In the genomic region with DNA sequence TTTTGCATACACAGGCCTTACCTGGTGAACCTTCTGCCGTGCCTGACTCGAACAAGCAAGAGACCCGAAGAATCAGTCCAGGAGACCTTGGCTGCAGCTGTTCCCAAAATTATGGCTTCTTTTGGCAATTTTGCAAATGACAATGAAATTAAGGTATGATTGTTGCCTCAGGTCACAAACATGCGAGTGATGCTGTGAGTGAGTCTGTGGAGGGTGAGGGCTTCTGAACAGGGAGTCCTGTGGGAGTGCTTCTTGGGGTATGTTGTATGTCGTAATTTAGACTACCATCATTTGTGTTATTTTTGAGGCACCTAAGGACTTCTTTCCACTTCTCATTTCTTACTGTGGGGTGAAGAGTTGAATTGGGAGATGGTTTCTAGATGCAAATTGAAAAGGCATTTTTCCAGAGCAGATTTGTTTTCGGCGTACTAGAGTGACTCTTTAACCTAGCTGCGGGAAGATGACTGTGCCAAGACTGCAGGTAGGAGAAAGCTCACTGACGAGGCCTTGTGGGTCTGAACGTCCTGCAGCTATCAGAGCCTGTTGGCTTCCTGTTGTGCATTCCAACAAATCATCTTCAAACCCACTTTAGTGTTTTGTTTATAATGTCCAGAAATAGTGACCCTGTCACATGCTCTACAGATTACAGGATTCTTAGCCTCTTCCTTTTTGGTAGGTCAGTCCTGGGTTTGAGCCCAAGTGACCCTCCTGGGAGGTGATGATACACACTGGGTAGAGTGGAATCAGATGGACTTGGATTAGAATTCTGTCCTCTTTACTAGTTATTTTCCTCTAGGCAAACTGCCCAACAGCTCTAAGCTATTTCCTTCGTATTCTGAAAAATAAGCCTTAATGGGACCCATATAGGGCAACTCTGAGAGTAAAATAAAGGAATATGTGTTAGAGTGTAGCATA, we compare ENCODE assay signal across 12 cellular contexts. TPM values are rescaled to one million over a fixed set of nuclear protein-coding genes. Genes with fewer than 3 reads are reported as not detected.
DNase-seq lines count a peak whose midpoint lies in the region; ATAC-seq and TF ChIP-seq lines count a peak whose summit lies in the region.
"Had no signal": no experiment of that assay in that cellular context is flagged by ENCODE, and none has a peak within 500 bp of the region (broad histone marks: within the 10 kb centered on the region; RNA-seq: fewer than 3 reads in every experiment).

No MANE protein-coding gene starts in this region.

- H3K4me3 Mint-ChIP-seq in osteocyte (ENCODE audit: unreplicated experiment), result no peak overlapping the region
- H3K4me3 Mint-ChIP-seq: activated CD8-positive, alpha-beta T cell treated with anti-CD3 and anti-CD28 coated beads, Interleukin-2, amount 10 ng/mL, durations not matched to agents 7 days and 5 days; activated naive CD8-positive, alpha-beta T cell treated with anti-CD3 and anti-CD28 coated beads, Interleukin-2, amount 10 ng/mL, durations not matched to agents 7 days and 5 days; stimulated activated naive CD8-positive, alpha-beta T cell treated with anti-CD3 and anti-CD28 coated beads, Interleukin-15, Interleukin-2, amounts not matched to agents 100 ng/mL and 50 ng/mL, for 24 hours had no signal

- peaks cover 0 to 15% (median 0%) of the 10 kb centered on the region in 4 donors for H3K4me1 ChIP-seq in Peyer's patch

- TF ChIP-seq CTCF in Peyer's patch (IDR thresholded peaks at IDR 0.05) (no peak), fibroblast of pulmonary artery (IDR thresholded peaks at IDR 0.05; ENCODE audit: low read length, missing control alignments) (no peak), osteocyte (IDR thresholded peaks at IDR 0.05) (no peak)

- peaks cover 0 to 70% (median 0%) of the 10 kb centered on the region in 3 donors for H3K36me3 ChIP-seq in Peyer's patch

- H3K9me3 Mint-ChIP-seq in osteocyte (ENCODE audit: unreplicated experiment), result no peaks in the 10 kb centered on the region
- H3K9me3 Mint-ChIP-seq: activated naive CD8-positive, alpha-beta T cell treated with anti-CD3 and anti-CD28 coated beads, Interleukin-2, amount 10 ng/mL, durations not matched to agents 7 days and 5 days; stimulated activated naive CD8-positive, alpha-beta T cell treated with anti-CD3 and anti-CD28 coated beads, Interleukin-15, Interleukin-2, amounts not matched to agents 100 ng/mL and 50 ng/mL, for 24 hours had no signal

- DNase-seq in A172 (ENCODE audit: low spot score) (peak; percentile 21), Peyer's patch (peak in 1 of 3 donors; percentile 55), fibroblast of pulmonary artery (ENCODE audit: low read depth) (peak; percentile 18), osteocyte (ENCODE audit: extremely low spot score, unreplicated experiment) (no peak), NCI-H2081 (lab: John Stamatoyannopoulos, UW) (no peak), kidney glomerular epithelial cell (lab: John Stamatoyannopoulos, UW) (no peak)

- peaks cover 27% of the 10 kb centered on the region for H3K36me3 Mint-ChIP-seq in osteocyte (ENCODE audit: unreplicated experiment)

- ATAC-seq in GM18858 (IDR thresholded peaks at IDR 0.05; ENCODE audit: unreplicated experiment) (no peak), GM21360 (IDR thresholded peaks at IDR 0.05; ENCODE audit: unreplicated experiment) (no peak)

- H3K9me3 ChIP-seq in Peyer's patch, result no peaks in the 10 kb centered on the region

- H3K27me3 ChIP-seq in Peyer's patch, result no peaks in the 10 kb centered on the region

- TF ChIP-seq POLR2A in Peyer's patch (IDR thresholded peaks at IDR 0.05), result no peak

- H3K27ac ChIP-seq in Peyer's patch, result peak overlapping the region in 3 of 4 donors; percentile 20 to 60 (median 56)

- H3K4me1 Mint-ChIP-seq in osteocyte (ENCODE audit: unreplicated experiment), result peaks cover 30% of the 10 kb centered on the region

- peak overlapping the region; percentile 16 for H3K27ac Mint-ChIP-seq in osteocyte (ENCODE audit: unreplicated experiment)

- no peak overlapping the region for H3K4me3 ChIP-seq in Peyer's patch
- no peak overlapping the region for H3K4me3 ChIP-seq in fibroblast of pulmonary artery (replicated peaks; ENCODE audit: low read depth, low read length)

- no peaks in the 10 kb centered on the region for H3K27me3 Mint-ChIP-seq in osteocyte (ENCODE audit: unreplicated experiment)
- H3K27me3 Mint-ChIP-seq: activated naive CD8-positive, alpha-beta T cell treated with anti-CD3 and anti-CD28 coated beads, Interleukin-2, amount 10 ng/mL, durations not matched to agents 7 days and 5 days; stimulated activated naive CD8-positive, alpha-beta T cell treated with anti-CD3 and anti-CD28 coated beads, Interleukin-15, Interleukin-2, amounts not matched to agents 100 ng/mL and 50 ng/mL, for 24 hours had no signal

RNA-seq across cellular contexts. Expression of gene HTT, which starts 33.0 kb away (rescaled TPM):
- 12.2 and 17.0 TPM in 2 replicates for total RNA-seq in A172 (2014; rRNA removed; shearing (Covaris generic))
- total RNA-seq in Peyer's patch (100 to 1,000 TPM in 2 of 4 donors, 10 to 100 TPM in 2; 62.3 to 133 (median 113) TPM), osteocyte (44.9 and 51.3 TPM in 2 replicates)

RNA-seq across cellular contexts. Expression of gene HTT-AS, which starts 33.2 kb away (rescaled TPM):
- total RNA-seq in A172 (2014; rRNA removed; shearing (Covaris generic)), result not detected in 2 replicates
- total RNA-seq in Peyer's patch (not detected), osteocyte (not detected in 2 replicates)
- total RNA-seq: activated CD8-positive, alpha-beta T cell treated with anti-CD3 and anti-CD28 coated beads, Interleukin-2, amount 10 ng/mL, durations not matched to agents 7 days and 5 days; activated naive CD8-positive, alpha-beta T cell treated with anti-CD3 and anti-CD28 coated beads, Interleukin-2, amount 10 ng/mL, durations not matched to agents 7 days and 5 days; T-helper 1 cell treated with Interleukin-12 subunit alpha and Interleukin-12 subunit beta and Interleukin-4 antibody, amounts not matched to agents 30 ng/mL and 1 ng/mL, for 36 hours had no signal

Comparison
In these comparisons a context has a peak if more than half of its experiments do, and no peak if none do; other contexts are left out.
1. DNase-seq: peak in A172 (single experiment) and fibroblast of pulmonary artery (single experiment); none in osteocyte (single experiment), NCI-H2081 (0 of 2) and kidney glomerular epithelial cell (single experiment).